ENCODE assay signal across 14 cellular contexts in genomic region chr20:61902213-61902869, GRCh38.
"Had no signal": no experiment of that assay in that cellular context is flagged by ENCODE, and none has a peak within 500 bp of the region (broad histone marks: within the 10 kb centered on the region; RNA-seq: fewer than 3 reads in every experiment).

No MANE protein-coding gene starts in this region.

- H3K4me1 ChIP-seq: esophagus muscularis mucosa, lower lobe of right lung had no signal

- H3K27ac ChIP-seq: brain microvascular endothelial cell, esophagus muscularis mucosa, lower lobe of right lung, tibial nerve, WERI-Rb-1 had no signal

- H3K4me3 ChIP-seq: esophagus muscularis mucosa, lower lobe of right lung, smooth muscle cell, tibial nerve had no signal

- H3K36me3 Mint-ChIP-seq: naive thymus-derived CD4-positive, alpha-beta T cell; stimulated activated effector memory CD8-positive, alpha-beta T cell treated with anti-CD3 and anti-CD28 coated beads, Interleukin-12 subunit alpha, Interleukin-12 subunit beta, amount 100 ng/mL, for 72 hours had no signal

- H3K9me3 ChIP-seq: esophagus muscularis mucosa, lower lobe of right lung, tibial nerve had no signal

- H3K27ac Mint-ChIP-seq: activated naive CD4-positive, alpha-beta T cell treated with anti-CD3 and anti-CD28 coated beads for 36 hours; naive thymus-derived CD4-positive, alpha-beta T cell; stimulated activated effector memory CD8-positive, alpha-beta T cell treated with anti-CD3 and anti-CD28 coated beads, Interleukin-12 subunit alpha, Interleukin-12 subunit beta, amount 100 ng/mL, for 72 hours had no signal

- H3K4me2 ChIP-seq: smooth muscle cell had no signal

- ATAC-seq: lower lobe of right lung; naive thymus-derived CD4-positive, alpha-beta T cell; right cardiac atrium; stimulated activated effector memory CD8-positive, alpha-beta T cell treated with anti-CD3 and anti-CD28 coated beads, Interleukin-12 subunit alpha, Interleukin-12 subunit beta, amount 100 ng/mL, for 72 hours had no signal

- H3K9me3 Mint-ChIP-seq: activated naive CD4-positive, alpha-beta T cell treated with anti-CD3 and anti-CD28 coated beads for 36 hours; stimulated activated effector memory CD8-positive, alpha-beta T cell treated with anti-CD3 and anti-CD28 coated beads, Interleukin-12 subunit alpha, Interleukin-12 subunit beta, amount 100 ng/mL, for 72 hours had no signal

- H3K4me3 Mint-ChIP-seq: activated naive CD4-positive, alpha-beta T cell treated with anti-CD3 and anti-CD28 coated beads for 36 hours; naive thymus-derived CD4-positive, alpha-beta T cell; stimulated activated effector memory CD8-positive, alpha-beta T cell treated with anti-CD3 and anti-CD28 coated beads, Interleukin-12 subunit alpha, Interleukin-12 subunit beta, amount 100 ng/mL, for 72 hours had no signal

- DNase-seq: activated CD4-positive, alpha-beta T cell treated with anti-CD3 and anti-CD28 coated beads for 48 hours; amniotic stem cell; brain microvascular endothelial cell; glutamatergic neuron; naive thymus-derived CD4-positive, alpha-beta T cell; nucleus accumbens; WERI-Rb-1 had no signal

- H3K27me3 ChIP-seq: brain microvascular endothelial cell had no signal

- H3K27me3 Mint-ChIP-seq: naive thymus-derived CD4-positive, alpha-beta T cell had no signal

- H3K36me3 ChIP-seq: brain microvascular endothelial cell, esophagus muscularis mucosa, lower lobe of right lung, tibial nerve, WERI-Rb-1 had no signal
